14 cellular contexts compared by ENCODE assay signal in the genomic region with DNA sequence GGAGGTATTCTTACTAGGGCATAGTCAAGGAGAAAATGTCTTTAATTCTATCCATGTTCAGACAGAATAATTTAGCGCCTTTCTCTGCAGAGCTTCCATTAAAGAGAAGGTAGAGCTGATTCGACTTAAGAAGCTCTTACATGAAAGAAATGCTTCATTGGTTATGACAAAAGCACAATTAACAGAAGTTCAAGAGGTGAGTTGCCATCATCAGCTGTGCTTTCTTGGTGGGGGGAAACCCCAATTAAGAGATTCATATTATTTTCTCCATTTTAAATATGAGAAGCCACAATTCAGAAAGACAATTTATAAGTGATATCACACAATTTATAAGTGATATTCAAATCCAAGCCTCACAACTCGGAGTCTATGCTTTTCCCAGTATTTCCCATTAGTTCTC. TPM values are rescaled to one million over a fixed set of nuclear protein-coding genes. Genes with fewer than 3 reads are reported as not detected.
DNase-seq lines count a peak whose midpoint lies in the region; ATAC-seq and TF ChIP-seq lines count a peak whose summit lies in the region.
"Had no signal": no experiment of that assay in that cellular context is flagged by ENCODE, and none has a peak within 500 bp of the region (broad histone marks: within the 10 kb centered on the region; RNA-seq: fewer than 3 reads in every experiment).

No MANE protein-coding gene starts in this region.

- H3K9me3 Mint-ChIP-seq in Caco-2 (ENCODE audit: unreplicated experiment): no peaks in the 10 kb centered on the region
- H3K9me3 Mint-ChIP-seq in nephron: no peaks in the 10 kb centered on the region
- H3K9me3 Mint-ChIP-seq: activated CD4-positive, alpha-beta T cell treated with anti-CD3 and anti-CD28 coated beads, Interleukin-2, amount 10 ng/mL, durations not matched to agents 24 days and 14 days had no signal

- no peak overlapping the region for H3K9ac ChIP-seq in colonic mucosa (ENCODE audit: low read depth in 2 of 2, low read length in 2 of 2)
- H3K9ac ChIP-seq: GM23248 had no signal

- CTCF ChIA-PET in Caco-2 (lab: Charles Lee): interaction anchor here (0.5 kb wide), 1 partner anchor 148 kb away, joined by 3 read pairs; the partner anchor contains the start of gene CHD8

- H3K4me1 Mint-ChIP-seq in Caco-2 (ENCODE audit: low read depth, unreplicated experiment) (no peaks in the 10 kb centered on the region), nephron (peaks cover 19% of the 10 kb centered on the region)

- no peaks in the 10 kb centered on the region for H3K27me3 Mint-ChIP-seq in Caco-2 (ENCODE audit: insufficient read depth, unreplicated experiment)
- H3K27me3 Mint-ChIP-seq in nephron (ENCODE audit: low read depth): peaks cover 5% of the 10 kb centered on the region

- TF ChIP-seq CTCF in Caco-2 (IDR thresholded peaks at IDR 0.05; ENCODE audit: insufficient read depth in 1 of 2, low read depth in 1 of 2, low read length in 1 of 2, severe bottlenecking in 1 of 2, unreplicated experiment in 1 of 2): no peak
- TF ChIP-seq CTCF in LNCaP clone FGC (IDR thresholded peaks at IDR 0.05; ENCODE audit: control insufficient read depth, extremely low read depth, insufficient read depth): no peak
- TF ChIP-seq CTCF in colonic mucosa (IDR thresholded peaks at IDR 0.05): no peak
- TF ChIP-seq CTCF in nephron (IDR thresholded peaks at IDR 0.05; ENCODE audit: unreplicated experiment in 3 of 3): no peak

- H3K4me3 ChIP-seq in Caco-2 (ENCODE audit: low read depth, low read length) (peak overlapping the region; percentile 5), LNCaP clone FGC (ENCODE audit: low read depth, low read length) (peak overlapping the region; percentile 57), colonic mucosa (no peak overlapping the region)

- POLR2A ChIA-PET in Caco-2 (lab: Charles Lee): interaction anchor here (1.5 kb wide), 1 partner anchor 148 kb away, joined by 5 read pairs; the partner anchor contains the start of gene CHD8

- DNase-seq in Caco-2 (no peak), LNCaP clone FGC (ENCODE audit: low read depth) (no peak), colonic mucosa (no peak), DMS79 (lab: John Stamatoyannopoulos, UW) (no peak), OCI-M2 (lab: John Stamatoyannopoulos, UW; ENCODE audit: unreplicated experiment) (no peak)
- DNase-seq: activated CD4-positive, alpha-beta T cell treated with anti-CD3 and anti-CD28 coated beads, Interleukin-2, amount 10 ng/mL, durations not matched to agents 24 days and 14 days; activated effector memory CD4-positive, alpha-beta T cell treated with Interleukin-2 at 50 U/mL for 16 hours; COR-L47; GM23248; right cardiac atrium; SW 1271 had no signal

- peak overlapping the region; percentile 78 for H3K27ac ChIP-seq in colonic mucosa
- H3K27ac ChIP-seq: GM23248 had no signal

- H3K36me3 ChIP-seq in Caco-2 (ENCODE audit: control insufficient read depth, insufficient read depth, low read length) (no peaks in the 10 kb centered on the region), colonic mucosa (no peaks in the 10 kb centered on the region)

- intact Hi-C loops in Caco-2 (cut with micrococcal nuclease; ENCODE audit: unreplicated experiment): loop anchor here (1.0 to 2.0 kb wide), 2 partner anchors 38 to 249 kb away; partner anchors contain the start of gene HNRNPC
- intact Hi-C loops in colonic mucosa (cut with DNase I): no loop called here

- H3K9me3 ChIP-seq in Caco-2: no peaks in the 10 kb centered on the region
- H3K9me3 ChIP-seq in colonic mucosa: no peaks in the 10 kb centered on the region

- H3K27me3 ChIP-seq in Caco-2 (replicated peaks; ENCODE audit: control insufficient read depth, insufficient read depth, low read length) (no peaks in the 10 kb centered on the region), colonic mucosa (no peaks in the 10 kb centered on the region)

- peak overlapping the region; percentile 78 for H3K4me3 Mint-ChIP-seq in Caco-2 (ENCODE audit: unreplicated experiment)
- H3K4me3 Mint-ChIP-seq in nephron: peak overlapping the region; percentile 80 to 82 (median 80)

- H3K27ac Mint-ChIP-seq in Caco-2 (ENCODE audit: unreplicated experiment): no peak overlapping the region
- H3K27ac Mint-ChIP-seq in nephron: peak overlapping the region; percentile 22 to 86 (median 86)

- ATAC-seq in HG03342 (IDR thresholded peaks at IDR 0.05; ENCODE audit: unreplicated experiment) (no peak), HG03469 (IDR thresholded peaks at IDR 0.05; ENCODE audit: unreplicated experiment) (no peak)

- peaks cover 21% of the 10 kb centered on the region for H3K4me1 ChIP-seq in Caco-2
- H3K4me1 ChIP-seq in colonic mucosa: peaks cover 4% of the 10 kb centered on the region

- no TSS peak for BruUV-seq in Caco-2 (replicated peaks; lab: Mats Ljungman, UMichigan)

- no peaks in the 10 kb centered on the region for H3K36me3 Mint-ChIP-seq in Caco-2 (ENCODE audit: insufficient read depth, unreplicated experiment)
- H3K36me3 Mint-ChIP-seq in nephron (ENCODE audit: low read depth): no peaks in the 10 kb centered on the region

RNA-seq across cellular contexts. Expression of gene RPGRIP1, which starts 27.8 kb away (rescaled TPM):
- total RNA-seq in Caco-2 (2022) (0.12 TPM in 1 of 2 replicates, not detected in the other), colonic mucosa (under 1 TPM in 1 of 2 donors, not detected in 1; 0.40 TPM)
- total RNA-seq: activated CD4-positive, alpha-beta T cell treated with anti-CD3 and anti-CD28 coated beads, Interleukin-2, amount 10 ng/mL, durations not matched to agents 24 days and 14 days; GM23248 had no signal

RNA-seq across cellular contexts. Expression of gene HNRNPC, which starts 38.4 kb away (rescaled TPM):
- total RNA-seq in Caco-2 (2022) (512 and 536 TPM in 2 replicates), colonic mucosa (100 to 1,000 TPM; 363 to 653 TPM)
